ENCODE assay signal across 27 cellular contexts in genomic region chr18:8883409-8883668, GRCh38.
"Had no signal": no experiment of that assay in that cellular context is flagged by ENCODE, and none has a peak within 500 bp of the region (broad histone marks: within the 10 kb centered on the region; RNA-seq: fewer than 3 reads in every experiment).

No MANE protein-coding gene starts in this region.

- DNase-seq: dorsolateral prefrontal cortex; effector CD4-positive, alpha-beta T cell; heart left ventricle; kidney; mesenchymal stem cell; midbrain; naive thymus-derived CD4-positive, alpha-beta T cell; nephron progenitor cell; nucleus accumbens; stimulated activated CD4-positive, alpha-beta T cell treated with anti-CD3 and anti-CD28 coated beads, Interleukin-12 subunit alpha, Interleukin-12 subunit beta, amount 100 ng/mL, for 4 hours; stimulated activated CD4-positive, alpha-beta T cell treated with anti-CD3 and anti-CD28 coated beads, Interleukin-1b, Interleukin-23, amount 100 ng/mL, for 48 hours; stimulated activated CD4-positive, alpha-beta T cell treated with anti-CD3 and anti-CD28 coated beads, Interleukin-4, amount 100 ng/mL, for 24 hours; stimulated activated naive CD4-positive, alpha-beta T cell treated with Interleukin-2 at 50 U/mL for 16 hours; stomach; thyroid gland; trophoblast cell had no signal

- H3K27ac Mint-ChIP-seq: naive thymus-derived CD4-positive, alpha-beta T cell; nephron progenitor cell; stimulated activated effector memory CD8-positive, alpha-beta T cell treated with anti-CD3 and anti-CD28 coated beads, Interleukin-12 subunit alpha, Interleukin-12 subunit beta, amount 100 ng/mL, for 72 hours had no signal

- H2AFZ ChIP-seq: hepatocyte had no signal

- H3K36me3 Mint-ChIP-seq: stimulated activated effector memory CD8-positive, alpha-beta T cell treated with anti-CD3 and anti-CD28 coated beads, Interleukin-12 subunit alpha, Interleukin-12 subunit beta, amount 100 ng/mL, for 72 hours had no signal

- H3K4me1 ChIP-seq: esophagus muscularis mucosa, foreskin keratinocyte, gastroesophageal sphincter, heart left ventricle, prostate gland, right atrium auricular region, stomach, thyroid gland, vagina had no signal

- H3K36me3 ChIP-seq: esophagus muscularis mucosa, gastroesophageal sphincter, heart left ventricle, prostate gland, right atrium auricular region, stomach, thyroid gland, vagina had no signal

- H3K4me1 Mint-ChIP-seq: naive thymus-derived CD4-positive, alpha-beta T cell; nephron progenitor cell; stimulated activated effector memory CD8-positive, alpha-beta T cell treated with anti-CD3 and anti-CD28 coated beads, Interleukin-12 subunit alpha, Interleukin-12 subunit beta, amount 100 ng/mL, for 72 hours had no signal

- H3K27ac ChIP-seq: dorsolateral prefrontal cortex, esophagus muscularis mucosa, foreskin keratinocyte, gastroesophageal sphincter, heart left ventricle, hepatocyte, prostate gland, right atrium auricular region, stomach, thyroid gland, vagina had no signal

- H3K9me3 ChIP-seq: prostate gland, thyroid gland had no signal

- H3K4me3 ChIP-seq: dorsolateral prefrontal cortex, esophagus muscularis mucosa, gastroesophageal sphincter, heart left ventricle, hepatocyte, lung, prostate gland, right atrium auricular region, smooth muscle cell, stomach, thyroid gland, vagina had no signal

- H3K79me2 ChIP-seq: hepatocyte had no signal

- H3K4me3 Mint-ChIP-seq: naive thymus-derived CD4-positive, alpha-beta T cell; nephron progenitor cell; stimulated activated effector memory CD8-positive, alpha-beta T cell treated with anti-CD3 and anti-CD28 coated beads, Interleukin-12 subunit alpha, Interleukin-12 subunit beta, amount 100 ng/mL, for 72 hours had no signal

- H3K27me3 ChIP-seq: esophagus muscularis mucosa, foreskin keratinocyte, gastroesophageal sphincter, heart left ventricle, hepatocyte, right atrium auricular region, stomach, thyroid gland, vagina had no signal

- ATAC-seq: gastroesophageal sphincter; heart left ventricle; naive thymus-derived CD4-positive, alpha-beta T cell; sciatic nerve; stimulated activated effector memory CD8-positive, alpha-beta T cell treated with anti-CD3 and anti-CD28 coated beads, Interleukin-12 subunit alpha, Interleukin-12 subunit beta, amount 100 ng/mL, for 72 hours had no signal

- H3K4me2 ChIP-seq: hepatocyte, smooth muscle cell had no signal
